Comparison of ENCODE assay signal across 26 cellular contexts in genomic region chr1:224782601-224783000, GRCh38.
DNase-seq lines count a peak whose midpoint lies in the region; ATAC-seq and TF ChIP-seq lines count a peak whose summit lies in the region.
"Had no signal": no experiment of that assay in that cellular context is flagged by ENCODE, and none has a peak within 500 bp of the region (broad histone marks: within the 10 kb centered on the region; RNA-seq: fewer than 3 reads in every experiment).

No MANE protein-coding gene starts in this region.

- no peaks in the 10 kb centered on the region for H4K20me1 ChIP-seq in PC-9 (ENCODE audit: insufficient read depth)

- peak overlapping the region; percentile 46 for H3K4me2 ChIP-seq in PC-9
- H3K4me2 ChIP-seq: smooth muscle cell had no signal

- BruUV-seq in PC-9 (replicated peaks; lab: Mats Ljungman, UMichigan): no TSS peak

- no peak overlapping the region for H3K4me3 ChIP-seq in PC-9
- H3K4me3 ChIP-seq: breast epithelium, heart left ventricle, pancreas, SK-N-MC, smooth muscle cell, upper lobe of left lung had no signal

- no peaks in the 10 kb centered on the region for H3K9me2 ChIP-seq in PC-9 (ENCODE audit: insufficient read depth)

- DNase-seq in PC-9: no peak
- no peak for DNase-seq in globus pallidus (ENCODE audit: low spot score)
- no peak for DNase-seq in HuH-7 (ENCODE audit: low spot score)
- DNase-seq in NAMALWA (ENCODE audit: low spot score): no peak
- no peak for DNase-seq in dermis blood vessel endothelial cell
- DNase-seq: activated CD4-positive, alpha-beta T cell treated with anti-CD3 and anti-CD28 coated beads for 1 hour; activated CD8-positive, alpha-beta T cell treated with anti-CD3 and anti-CD28 coated beads for 36 hours; activated naive CD4-positive, alpha-beta T cell treated with anti-CD3 and anti-CD28 coated beads, Interleukin-2, amount 50 U/mL, for 16 hours; CD4-positive, alpha-beta memory T cell; effector CD8-positive, alpha-beta T cell; erythroblast; HCEC 1CT; heart left ventricle; Karpas-422; mammary epithelial cell; NCI-H2107; NCI-H446; pancreas; retina; upper lobe of left lung had no signal

- intact Hi-C loops in PC-9 (cut with micrococcal nuclease; ENCODE audit: unreplicated experiment): no loop called here

- H2AFZ ChIP-seq in PC-9: no peak overlapping the region

- no peaks in the 10 kb centered on the region for H3K79me2 ChIP-seq in PC-9 (ENCODE audit: low read depth)

- POLR2A ChIA-PET in PC-9 (lab: Charles Lee; ENCODE audit: unreplicated experiment): no interaction called here

- no peaks in the 10 kb centered on the region for H3K27me3 ChIP-seq in PC-9 (ENCODE audit: insufficient read depth, low read depth)
- H3K27me3 ChIP-seq: breast epithelium, heart left ventricle, pancreas, upper lobe of left lung had no signal

- H3K27ac ChIP-seq in PC-9: 0 out of 2 replicates have a peak overlapping the region, but pooled peaks have one; percentile 42
- H3K27ac ChIP-seq: breast epithelium, pancreas, SK-N-MC, upper lobe of left lung had no signal

- peaks cover 54% of the 10 kb centered on the region for H3K4me1 ChIP-seq in PC-9 (replicated peaks; ENCODE audit: insufficient read depth)
- H3K4me1 ChIP-seq: breast epithelium, pancreas had no signal

- no peaks in the 10 kb centered on the region for H3K36me3 ChIP-seq in PC-9 (ENCODE audit: low read depth)
- H3K36me3 ChIP-seq: breast epithelium, heart left ventricle, pancreas, upper lobe of left lung had no signal

- no peaks in the 10 kb centered on the region; the same call in 1 of the 2 replicates for H3K9me3 ChIP-seq in PC-9 (ENCODE audit: insufficient read depth, low read depth)
- H3K9me3 ChIP-seq: breast epithelium, heart left ventricle, pancreas, upper lobe of left lung had no signal

- CTCF ChIA-PET in PC-9 (lab: Charles Lee): no interaction called here

- ATAC-seq in GM19351 (IDR thresholded peaks at IDR 0.05; ENCODE audit: unreplicated experiment) (peak; percentile 1), HG03159 (IDR thresholded peaks at IDR 0.05; ENCODE audit: unreplicated experiment) (peak; percentile 2)
- ATAC-seq: activated CD8-positive, alpha-beta T cell treated with anti-CD3 and anti-CD28 coated beads for 36 hours; activated T-helper 17 cell treated with anti-CD3 and anti-CD28 coated beads, Interleukin-2, amount 50 U/mL, for 72 hours; heart left ventricle; pancreas had no signal

- H3F3A ChIP-seq in PC-9 (ENCODE audit: insufficient read depth, low read depth): peaks cover 5% of the 10 kb centered on the region

- no peak for TF ChIP-seq CTCF in PC-9 (conservative IDR thresholded peaks at IDR 0.05)
